Comparison of ENCODE assay signal across 36 cellular contexts in genomic region chr6:99547526-99547925, GRCh38. TPM values are rescaled to one million over a fixed set of nuclear protein-coding genes. Genes with fewer than 3 reads are reported as not detected.
"Had no signal": no experiment of that assay in that cellular context is flagged by ENCODE, and none has a peak within 500 bp of the region (broad histone marks: within the 10 kb centered on the region; RNA-seq: fewer than 3 reads in every experiment).

No MANE protein-coding gene starts in this region.

- H3K4me1 Mint-ChIP-seq: activated B cell treated with CpG ODN at 0.5 μM for 24 hours; activated naive CD8-positive, alpha-beta T cell treated with anti-CD3 and anti-CD28 coated beads, Interleukin-2, amount 10 ng/mL, durations not matched to agents 7 days and 5 days; activated T-helper 17 cell treated with anti-CD3 and anti-CD28 coated beads, Interleukin-2, amount 50 U/mL, for 72 hours had no signal

- H3K27me3 Mint-ChIP-seq: activated B cell treated with CpG ODN at 0.5 μM for 24 hours; activated CD8-positive, alpha-beta T cell treated with anti-CD3 and anti-CD28 coated beads for 36 hours; activated naive CD4-positive, alpha-beta T cell treated with anti-CD3 and anti-CD28 coated beads, Interleukin-2, amount 50 U/mL, for 24 hours; activated naive CD8-positive, alpha-beta T cell treated with anti-CD3 and anti-CD28 coated beads, Interleukin-2, amount 10 ng/mL, durations not matched to agents 7 days and 5 days; activated T-helper 17 cell treated with anti-CD3 and anti-CD28 coated beads, Interleukin-2, amount 50 U/mL, for 72 hours; effector memory CD8-positive, alpha-beta T cell had no signal

- ATAC-seq: activated CD4-positive, CD25-positive, alpha-beta regulatory T cell treated with anti-CD3 and anti-CD28 coated beads, Interleukin-2, amount 50 U/mL, for 24 hours; activated CD8-positive, alpha-beta T cell treated with anti-CD3 and anti-CD28 coated beads for 36 hours; activated T-cell treated with anti-CD3 and anti-CD28 coated beads, Interleukin-2, amount 50 U/mL, for 4 hours; activated T-helper 17 cell treated with anti-CD3 and anti-CD28 coated beads, Interleukin-2, amount 50 U/mL, for 72 hours; effector memory CD8-positive, alpha-beta T cell; gastroesophageal sphincter; heart right ventricle had no signal

- H3K4me3 Mint-ChIP-seq: activated B cell treated with CpG ODN at 0.5 μM for 24 hours; activated CD8-positive, alpha-beta T cell treated with anti-CD3 and anti-CD28 coated beads for 36 hours; activated naive CD4-positive, alpha-beta T cell treated with anti-CD3 and anti-CD28 coated beads for 36 hours; activated naive CD4-positive, alpha-beta T cell treated with anti-CD3 and anti-CD28 coated beads, Interleukin-2, amount 50 U/mL, for 24 hours; activated naive CD8-positive, alpha-beta T cell treated with anti-CD3 and anti-CD28 coated beads, Interleukin-2, amount 10 ng/mL, durations not matched to agents 7 days and 5 days; activated T-cell treated with anti-CD3 and anti-CD28 coated beads, Interleukin-2, amount 50 U/mL, for 4 hours; activated T-helper 17 cell treated with anti-CD3 and anti-CD28 coated beads, Interleukin-2, amount 50 U/mL, for 72 hours; effector memory CD8-positive, alpha-beta T cell had no signal

- H3K4me3 ChIP-seq: esophagus squamous epithelium, gastroesophageal sphincter, heart right ventricle had no signal

- H3K27ac ChIP-seq: brain microvascular endothelial cell, epithelial cell of prostate, esophagus squamous epithelium, gastroesophageal sphincter, heart right ventricle, WERI-Rb-1 had no signal

- H3K4me1 ChIP-seq: esophagus squamous epithelium, gastroesophageal sphincter had no signal

- DNase-seq: activated B cell treated with CpG ODN at 0.5 μM for 24 hours; activated CD4-positive, alpha-beta T cell treated with anti-CD3 and anti-CD28 coated beads for 48 hours; activated CD4-positive, alpha-beta T cell treated with anti-CD3 and anti-CD28 coated beads, Interleukin-2, amount 50 U/mL, for 1 hour; activated CD4-positive, alpha-beta T cell treated with anti-CD3 and anti-CD28 coated beads, Interleukin-2, amount 50 U/mL, for 48 hours; activated CD8-positive, alpha-beta memory T cell treated with anti-CD3 and anti-CD28 coated beads for 24 hours; activated CD8-positive, alpha-beta T cell treated with anti-CD3 and anti-CD28 coated beads for 36 hours; activated effector memory CD4-positive, alpha-beta T cell treated with Interleukin-2 at 50 U/mL for 16 hours; activated naive CD4-positive, alpha-beta T cell treated with anti-CD3 and anti-CD28 coated beads for 36 hours; activated naive CD8-positive, alpha-beta T cell treated with anti-CD3 and anti-CD28 coated beads, Interleukin-2, amount 10 ng/mL, durations not matched to agents 7 days and 5 days; activated T-cell treated with anti-CD3 and anti-CD28 coated beads, Interleukin-2, amount 50 U/mL, for 4 hours; amniotic stem cell; anterior cingulate cortex; brain microvascular endothelial cell; cortex of kidney; dermis blood vessel endothelial cell; effector CD4-positive, alpha-beta T cell; effector memory CD8-positive, alpha-beta T cell; esophagus squamous epithelium; foreskin melanocyte; heart right ventricle; T-helper 9 cell; WERI-Rb-1 had no signal

- H3K9me3 Mint-ChIP-seq: activated B cell treated with CpG ODN at 0.5 μM for 24 hours; activated CD8-positive, alpha-beta T cell treated with anti-CD3 and anti-CD28 coated beads for 36 hours; activated naive CD4-positive, alpha-beta T cell treated with anti-CD3 and anti-CD28 coated beads for 36 hours; activated naive CD4-positive, alpha-beta T cell treated with anti-CD3 and anti-CD28 coated beads, Interleukin-2, amount 50 U/mL, for 24 hours; activated naive CD8-positive, alpha-beta T cell treated with anti-CD3 and anti-CD28 coated beads, Interleukin-2, amount 10 ng/mL, durations not matched to agents 7 days and 5 days; activated T-cell treated with anti-CD3 and anti-CD28 coated beads, Interleukin-2, amount 50 U/mL, for 4 hours; activated T-helper 17 cell treated with anti-CD3 and anti-CD28 coated beads, Interleukin-2, amount 50 U/mL, for 72 hours; effector memory CD8-positive, alpha-beta T cell had no signal

- H3K27me3 ChIP-seq: brain microvascular endothelial cell, esophagus squamous epithelium, gastroesophageal sphincter, heart right ventricle had no signal

- H3K9me3 ChIP-seq: esophagus squamous epithelium, gastroesophageal sphincter, heart right ventricle had no signal

- H3K27ac Mint-ChIP-seq: activated B cell treated with CpG ODN at 0.5 μM for 24 hours; activated CD8-positive, alpha-beta T cell treated with anti-CD3 and anti-CD28 coated beads for 36 hours; activated naive CD4-positive, alpha-beta T cell treated with anti-CD3 and anti-CD28 coated beads for 36 hours; activated naive CD4-positive, alpha-beta T cell treated with anti-CD3 and anti-CD28 coated beads, Interleukin-2, amount 50 U/mL, for 24 hours; activated naive CD8-positive, alpha-beta T cell treated with anti-CD3 and anti-CD28 coated beads, Interleukin-2, amount 10 ng/mL, durations not matched to agents 7 days and 5 days; activated T-helper 17 cell treated with anti-CD3 and anti-CD28 coated beads, Interleukin-2, amount 50 U/mL, for 72 hours; effector memory CD8-positive, alpha-beta T cell had no signal

RNA-seq across cellular contexts. Expression of gene PRDM13, which starts 59.1 kb away (rescaled TPM):
- total RNA-seq: activated B cell treated with CpG ODN at 0.5 μM for 24 hours; activated CD8-positive, alpha-beta T cell treated with anti-CD3 and anti-CD28 coated beads for 36 hours; activated naive CD4-positive, alpha-beta T cell treated with anti-CD3 and anti-CD28 coated beads for 36 hours; activated naive CD8-positive, alpha-beta T cell treated with anti-CD3 and anti-CD28 coated beads, Interleukin-2, amount 10 ng/mL, durations not matched to agents 7 days and 5 days; activated T-helper 17 cell treated with anti-CD3 and anti-CD28 coated beads, Interleukin-2, amount 50 U/mL, for 72 hours; astrocyte; bronchial epithelial cell; cardiac septum; chondrocyte; dermis blood vessel endothelial cell; fibroblast of lung; fibroblast of villous mesenchyme; gastroesophageal sphincter; glomerular endothelial cell; heart right ventricle; T-helper 1 cell treated with Interleukin-12 subunit alpha and Interleukin-12 subunit beta and Interleukin-4 antibody, amounts not matched to agents 30 ng/mL and 1 ng/mL, for 36 hours; T-helper 2 cell treated with Interferon-gamma antibody and Interleukin-4, amounts not matched to agents 100 ng/mL and 5 ng/mL, for 36 hours had no signal
